ENCODE assay signal across 20 cellular contexts in genomic region chr19:2460245-2460644, GRCh38. TPM values are rescaled to one million over a fixed set of nuclear protein-coding genes. Genes with fewer than 3 reads are reported as not detected.
DNase-seq lines count a peak whose midpoint lies in the region; ATAC-seq, FAIRE-seq and TF ChIP-seq lines count a peak whose summit lies in the region.
"Had no signal": no experiment of that assay in that cellular context is flagged by ENCODE, and none has a peak within 500 bp of the region (broad histone marks: within the 10 kb centered on the region; RNA-seq: fewer than 3 reads in every experiment).

No MANE protein-coding gene starts in this region.

- peak overlapping the region in 8 of 11 experiments; percentile 9 to 91 (median 35); a peak in 10 of 22 replicates for H3K4me2 ChIP-seq in BLaER1 treated with 17β-estradiol and CSF1 and Interleukin-3, amounts not matched to agents 10 nM and 100 nM
- H3K4me2 ChIP-seq in H1 (ENCODE audit: insufficient read depth in 1 of 2, low read depth in 2 of 2, low read length in 2 of 2) (no peak overlapping the region), neural progenitor cell (no peak overlapping the region)

- no peak overlapping the region for H3K4me3 ChIP-seq in BLaER1 treated with 17β-estradiol and CSF1 and Interleukin-3, amounts not matched to agents 10 nM and 100 nM
- H3K4me3 ChIP-seq in H1 (ENCODE audit: extremely low read depth in 1 of 4, insufficient read depth in 2 of 4, low read depth in 3 of 4, low read length in 4 of 4) (no peak overlapping the region), neural progenitor cell (no peak overlapping the region)
- H3K4me3 ChIP-seq: MG63, Peyer's patch had no signal

- no peak overlapping the region for H2BK120ac ChIP-seq in H1 (replicated peaks; ENCODE audit: low read depth, low read length)

- TF ChIP-seq RAD21 in H1 (IDR thresholded peaks at IDR 0.05 in 1 of 2, conservative IDR thresholded peaks at IDR 0.05 in 1 of 2; ENCODE audit: low read depth in 2 of 2, low read length in 2 of 2), result no peak

- WGBS in H1 (ENCODE audit: extremely low coverage in 1 of 2, insufficient coverage in 1 of 2, insufficient read length in 1 of 2, insufficient replicate concordance in 2 of 2, low coverage in 1 of 2, low lambda C conversion rate in 2 of 2, missing lambda C conversion rate in 1 of 2), 2 experiments, result 82% methylated on average over 1 of the region's 1 CpG; no CpG with 5 or more reads in 1 of the 2 experiments

- H3K4me3 Mint-ChIP-seq in T-helper 1 cell treated with Interleukin-12 subunit alpha and Interleukin-12 subunit beta and Interleukin-4 antibody, amounts not matched to agents 30 μg/mL and 1 μg/mL, for 36 hours, result peak overlapping the region; percentile 31
- H3K4me3 Mint-ChIP-seq in T-helper 17 cell (peak overlapping the region; percentile 12), neural progenitor cell (no peak overlapping the region)

- H2BK15ac ChIP-seq in H1 (ENCODE audit: low read length), result no peak overlapping the region

- no peaks in the 10 kb centered on the region for H3K9me3 ChIP-seq in BLaER1 treated with 17β-estradiol and CSF1 and Interleukin-3, amounts not matched to agents 10 nM and 100 nM (replicated peaks in 1 of 11)
- H3K9me3 ChIP-seq in T-helper 17 cell (ENCODE audit: control insufficient read depth, low read length, poor library complexity, severe bottlenecking) (no peaks in the 10 kb centered on the region), H1 (ENCODE audit: insufficient read depth in 2 of 2, low read depth in 1 of 2, low read length in 1 of 2) (no peaks in the 10 kb centered on the region), neural progenitor cell (ENCODE audit: low read depth) (no peaks in the 10 kb centered on the region)
- H3K9me3 ChIP-seq: BE2C, MG63, Peyer's patch had no signal

- H3K9me3 Mint-ChIP-seq in T-helper 1 cell treated with Interleukin-12 subunit alpha and Interleukin-12 subunit beta and Interleukin-4 antibody, amounts not matched to agents 30 μg/mL and 1 μg/mL, for 36 hours, result no peaks in the 10 kb centered on the region
- no peaks in the 10 kb centered on the region for H3K9me3 Mint-ChIP-seq in neural progenitor cell

- peak overlapping the region in 3 of 11 experiments; percentile 4 to 22 (median 7); a peak in 3 of 22 replicates for H3K27ac ChIP-seq in BLaER1 treated with 17β-estradiol and CSF1 and Interleukin-3, amounts not matched to agents 10 nM and 100 nM
- no peak overlapping the region for H3K27ac ChIP-seq in H1 (ENCODE audit: low read depth, low read length)
- no peak overlapping the region for H3K27ac ChIP-seq in neural progenitor cell
- H3K27ac ChIP-seq: Peyer's patch had no signal

- H3K9ac ChIP-seq in BLaER1 treated with 17β-estradiol and CSF1 and Interleukin-3, amounts not matched to agents 10 nM and 100 nM, result no peak overlapping the region
- H3K9ac ChIP-seq in H1 (replicated peaks in 1 of 4; ENCODE audit: extremely low read depth in 1 of 4, low read depth in 3 of 4, low read length in 3 of 4) (no peak overlapping the region), neural progenitor cell (no peak overlapping the region)

- peaks cover 5% of the 10 kb centered on the region for H3K36me3 Mint-ChIP-seq in T-helper 1 cell treated with Interleukin-12 subunit alpha and Interleukin-12 subunit beta and Interleukin-4 antibody, amounts not matched to agents 30 μg/mL and 1 μg/mL, for 36 hours (ENCODE audit: low read depth)
- H3K36me3 Mint-ChIP-seq in T-helper 17 cell (ENCODE audit: low read depth), result no peaks in the 10 kb centered on the region
- no peaks in the 10 kb centered on the region for H3K36me3 Mint-ChIP-seq in neural progenitor cell

- no peak overlapping the region for H3K23ac ChIP-seq in H1 (ENCODE audit: insufficient read length)

- peaks cover 23 to 64% (median 46%) of the 10 kb centered on the region in 10 experiments for H3K4me1 ChIP-seq in BLaER1 treated with 17β-estradiol and CSF1 and Interleukin-3, amounts not matched to agents 10 nM and 100 nM
- H3K4me1 ChIP-seq in H1 (replicated peaks in 1 of 4; ENCODE audit: control insufficient read depth in 3 of 4, insufficient read depth in 4 of 4, low read length in 3 of 4) (peaks cover 0 to 8% (median 2%) of the 10 kb centered on the region in 4 experiments; a peak in 4 of 7 replicates), neural progenitor cell (peaks cover 4% of the 10 kb centered on the region)
- H3K4me1 ChIP-seq: BE2C had no signal

- H3K56ac ChIP-seq in H1 (replicated peaks; ENCODE audit: insufficient read length, low read depth, low read length), result no peak overlapping the region

- peaks cover 2% of the 10 kb centered on the region; the same call in 1 of the 2 replicates for H3K23me2 ChIP-seq in H1 (ENCODE audit: low read depth, low read length)

- no peak overlapping the region for H2AK5ac ChIP-seq in H1 (ENCODE audit: low read depth, low read length)

- no peak for ATAC-seq in T-helper 17 cell
- no peak for ATAC-seq in HG03442 (IDR thresholded peaks at IDR 0.05; ENCODE audit: unreplicated experiment)

- H3K79me2 ChIP-seq in H1 (ENCODE audit: control insufficient read depth in 1 of 2, insufficient read depth in 2 of 2, low read length in 2 of 2), result peaks cover 4 to 14% of the 10 kb centered on the region in 2 experiments; a peak in 3 of 4 replicates
- peaks cover 14% of the 10 kb centered on the region for H3K79me2 ChIP-seq in neural progenitor cell (ENCODE audit: low read depth)

- CTCF ChIA-PET in H1 (lab: Charles Lee; ENCODE audit: partially characterized antibody), result interaction anchor here (0.6 kb wide), 1 partner anchor 1151 kb away, joined by 3 read pairs; no protein-coding TSS in a partner anchor

- no peak for TF ChIP-seq POLR2A in H1 (IDR thresholded peaks at IDR 0.05; ENCODE audit: control extremely low read depth in 1 of 2, low read depth in 2 of 2, low read length in 2 of 2)

- 0 out of 2 replicates have a peak overlapping the region, but pooled peaks have one; percentile 51 for H4K8ac ChIP-seq in H1 (ENCODE audit: extremely low read depth, insufficient read depth, low read length)

- H3K4me1 Mint-ChIP-seq in T-helper 1 cell treated with Interleukin-12 subunit alpha and Interleukin-12 subunit beta and Interleukin-4 antibody, amounts not matched to agents 30 μg/mL and 1 μg/mL, for 36 hours (ENCODE audit: low read depth), result peaks cover 16% of the 10 kb centered on the region
- peaks cover 16% of the 10 kb centered on the region for H3K4me1 Mint-ChIP-seq in T-helper 17 cell
- peaks cover 18% of the 10 kb centered on the region for H3K4me1 Mint-ChIP-seq in neural progenitor cell

- H2AFZ ChIP-seq in H1 (ENCODE audit: low read length) (no peak overlapping the region), neural progenitor cell (replicated peaks) (no peak overlapping the region)

- FAIRE-seq in H1 (lab: Jason Lieb, UNC), result no peak
- FAIRE-seq: GM12892, H54 had no signal

- no peak for TF ChIP-seq EP300 in H1 (IDR thresholded peaks at IDR 0.05; ENCODE audit: borderline replicate concordance in 1 of 2, low read depth in 2 of 2, low read length in 2 of 2)

- no peak overlapping the region for H3K4ac ChIP-seq in H1 (replicated peaks; ENCODE audit: insufficient read length, low read depth, low read length)

- H4K5ac ChIP-seq in H1 (ENCODE audit: insufficient read length, low read depth, low read length), result no peak overlapping the region

- H3K18ac ChIP-seq in H1 (ENCODE audit: extremely low read depth, low read length), result no peak overlapping the region

- no peaks in the 10 kb centered on the region for H3K27me3 ChIP-seq in BLaER1 treated with 17β-estradiol and CSF1 and Interleukin-3, amounts not matched to agents 10 nM and 100 nM
- H3K27me3 ChIP-seq in H1 (replicated peaks in 1 of 4; ENCODE audit: control insufficient read depth in 3 of 4, extremely low read depth in 1 of 4, insufficient read depth in 3 of 4, low read length in 3 of 4) (no peaks in the 10 kb centered on the region), neural progenitor cell (no peaks in the 10 kb centered on the region)
- H3K27me3 ChIP-seq: BE2C, MG63, Peyer's patch had no signal

- no peak overlapping the region for H4K91ac ChIP-seq in H1 (replicated peaks; ENCODE audit: insufficient read length, low read length)

- no peaks in the 10 kb centered on the region for H3K27me3 Mint-ChIP-seq in T-helper 1 cell treated with Interleukin-12 subunit alpha and Interleukin-12 subunit beta and Interleukin-4 antibody, amounts not matched to agents 30 μg/mL and 1 μg/mL, for 36 hours (ENCODE audit: low read depth)
- H3K27me3 Mint-ChIP-seq in T-helper 17 cell (no peaks in the 10 kb centered on the region), neural progenitor cell (ENCODE audit: insufficient read depth, low read depth) (peaks cover 4% of the 10 kb centered on the region)

- no peak overlapping the region for H2BK12ac ChIP-seq in H1 (ENCODE audit: low read depth, low read length)

- no peak overlapping the region for H3K14ac ChIP-seq in H1 (ENCODE audit: insufficient read length)

- POLR2A ChIA-PET in H1 (lab: Charles Lee; ENCODE audit: partially characterized antibody), result interaction anchor here (3.6 to 6.7 kb wide), 2 partner anchors 18 to 33 kb away, joined by 19 to 98 read pairs; partner anchors contain the start of genes GADD45B and TIMM13

- no peak overlapping the region for H2BK20ac ChIP-seq in H1 (ENCODE audit: low read length)

- H4K20me1 ChIP-seq in BLaER1 treated with 17β-estradiol and CSF1 and Interleukin-3, amounts not matched to agents 10 nM and 100 nM, result peaks cover under 1 to 12% (median 10%) of the 10 kb centered on the region in 11 experiments; a peak in 18 of 22 replicates
- H4K20me1 ChIP-seq in H1 (replicated peaks in 1 of 2; ENCODE audit: control insufficient read depth in 1 of 2, insufficient read depth in 2 of 2, low read length in 2 of 2) (peaks cover 3 to 4% of the 10 kb centered on the region in 2 experiments), neural progenitor cell (ENCODE audit: low read depth) (peaks cover 11% of the 10 kb centered on the region)

- peaks cover 4% of the 10 kb centered on the region; the same call in 1 of the 2 replicates for H3K79me1 ChIP-seq in H1 (ENCODE audit: low read depth, low read length)

- no peak for DNase-seq in T-helper 1 cell
- DNase-seq in T-helper 17 cell, result no peak
- no peak for DNase-seq in H1 (ENCODE audit: low read depth in 1 of 2, low spot score in 2 of 2)
- no peak for DNase-seq in activated CD8-positive, alpha-beta memory T cell treated with anti-CD3 and anti-CD28 coated beads, Interleukin-2, amount 50 U/mL, for 48 hours
- DNase-seq in neural progenitor cell (ENCODE audit: low spot score), result no peak
- DNase-seq: BE2C, COR-L47, DMS153, Karpas-422, MG63, NCI-H1092, NCI-H2081 treated with DMSO at 0.1 percent for 48 hours, NCI-H510A treated with DMSO at 0.1 percent for 48 hours, Peyer's patch, Right ventricle myocardium superior had no signal

- no peak overlapping the region for H2BK5ac ChIP-seq in H1 (ENCODE audit: low read depth, low read length)

- H3K36me3 ChIP-seq in BLaER1 treated with 17β-estradiol and CSF1 and Interleukin-3, amounts not matched to agents 10 nM and 100 nM, result no peaks in the 10 kb centered on the region; a peak in 1 of 22 replicates
- H3K36me3 ChIP-seq in H1 (ENCODE audit: control insufficient read depth in 2 of 4, insufficient read depth in 4 of 4, low read length in 3 of 4) (no peaks in the 10 kb centered on the region), neural progenitor cell (no peaks in the 10 kb centered on the region)
- H3K36me3 ChIP-seq: Peyer's patch had no signal

- peak overlapping the region; percentile 15 for H3K27ac Mint-ChIP-seq in T-helper 1 cell treated with Interleukin-12 subunit alpha and Interleukin-12 subunit beta and Interleukin-4 antibody, amounts not matched to agents 30 μg/mL and 1 μg/mL, for 36 hours
- H3K27ac Mint-ChIP-seq in T-helper 17 cell (no peak overlapping the region), neural progenitor cell (no peak overlapping the region)

- TF ChIP-seq CTCF in H1 (IDR thresholded peaks at IDR 0.05; ENCODE audit: control extremely low read depth in 1 of 3, insufficient read depth in 1 of 3, low read depth in 1 of 3, low read length in 3 of 3) (no peak), neural progenitor cell (IDR thresholded peaks at IDR 0.05) (no peak)

- H3F3A ChIP-seq in neural progenitor cell (ENCODE audit: low read depth), result peaks cover 19% of the 10 kb centered on the region

RNA-seq across cellular contexts. Expression of gene LMNB2, which starts 3.5 kb away (rescaled TPM):
- total RNA-seq in T-helper 17 cell (10 to 100 TPM; 13.1 to 16.0 TPM), neural progenitor cell (ENCODE audit: low replicate concordance) (78.0 and 246 TPM in 2 replicates)
- 177 and 179 TPM in 2 replicates for total RNA-seq in H1 (2021; fragmentation: NEBNext Ultra II Directional; extraction: Animal tissue kit (Norgen Biotek cat#: 25700))
- polyA plus RNA-seq in H1 (2011; rRNA removed), result 287 and 360 TPM in 2 replicates
- 196 TPM for polyA plus RNA-seq in H1 (2011; cell fraction: cytosol; rRNA removed)
- polyA plus RNA-seq in H1 (2011; cell fraction: nucleus; rRNA removed), result 187 TPM
- 154 to 165 TPM (median 162 TPM) in 4 replicates for polyA plus RNA-seq in H1 (2012, experiment 1 of 2)
- 174 TPM for polyA plus RNA-seq in H1 (2012, experiment 2 of 2)
- polyA plus RNA-seq in H1 (2013, experiment 1 of 2), result 97.9 TPM
- polyA plus RNA-seq in H1 (2013, experiment 2 of 2), result 98.3 TPM
- 105 and 122 TPM in 2 replicates for polyA minus RNA-seq in H1 (2011; rRNA and poly(A)+ RNA removed)
- 69.9 TPM for polyA minus RNA-seq in H1 (2011; cell fraction: cytosol; rRNA and poly(A)+ RNA removed)
- 36.0 TPM for polyA minus RNA-seq in H1 (2011; cell fraction: nucleus; rRNA and poly(A)+ RNA removed)

RNA-seq across cellular contexts. Expression of gene GADD45B, which starts 15.7 kb away (rescaled TPM):
- total RNA-seq in T-helper 17 cell, result 100 to 1,000 TPM; 120 to 135 TPM
- total RNA-seq in H1 (2021; fragmentation: NEBNext Ultra II Directional; extraction: Animal tissue kit (Norgen Biotek cat#: 25700)), result 11.0 and 11.4 TPM in 2 replicates
- 7.4 and 12.1 TPM in 2 replicates for polyA plus RNA-seq in H1 (2011; rRNA removed)
- polyA plus RNA-seq in H1 (2011; cell fraction: cytosol; rRNA removed), result 12.6 TPM
- 18.4 TPM for polyA plus RNA-seq in H1 (2011; cell fraction: nucleus; rRNA removed)
- polyA plus RNA-seq in H1 (2012, experiment 1 of 2), result 4.8 to 6.5 TPM (median 5.8 TPM) in 4 replicates
- polyA plus RNA-seq in H1 (2012, experiment 2 of 2), result 5.3 TPM
- 7.8 TPM for polyA plus RNA-seq in H1 (2013, experiment 1 of 2)
- 8.5 TPM for polyA plus RNA-seq in H1 (2013, experiment 2 of 2)
- 7.5 and 8.3 TPM in 2 replicates for polyA minus RNA-seq in H1 (2011; rRNA and poly(A)+ RNA removed)
- 13.9 TPM for polyA minus RNA-seq in H1 (2011; cell fraction: cytosol; rRNA and poly(A)+ RNA removed)
- polyA minus RNA-seq in H1 (2011; cell fraction: nucleus; rRNA and poly(A)+ RNA removed), result 47.7 TPM
- 3.9 and 6.2 TPM in 2 replicates for total RNA-seq in neural progenitor cell (ENCODE audit: low replicate concordance)

RNA-seq across cellular contexts. Expression of gene TIMM13, which starts 32.9 kb away (rescaled TPM):
- total RNA-seq in T-helper 17 cell (10 to 100 TPM; 22.3 to 27.8 TPM), neural progenitor cell (ENCODE audit: low replicate concordance) (22.3 and 37.9 TPM in 2 replicates)
- total RNA-seq in H1 (2021; fragmentation: NEBNext Ultra II Directional; extraction: Animal tissue kit (Norgen Biotek cat#: 25700)), result 275 and 277 TPM in 2 replicates
- 270 and 410 TPM in 2 replicates for polyA plus RNA-seq in H1 (2011; rRNA removed)
- 254 TPM for polyA plus RNA-seq in H1 (2011; cell fraction: cytosol; rRNA removed)
- 186 TPM for polyA plus RNA-seq in H1 (2011; cell fraction: nucleus; rRNA removed)
- 148 to 224 TPM (median 214 TPM) in 4 replicates for polyA plus RNA-seq in H1 (2012, experiment 1 of 2)
- polyA plus RNA-seq in H1 (2012, experiment 2 of 2), result 148 TPM
- 160 TPM for polyA plus RNA-seq in H1 (2013, experiment 1 of 2)
- polyA plus RNA-seq in H1 (2013, experiment 2 of 2), result 179 TPM
- polyA minus RNA-seq in H1 (2011; rRNA and poly(A)+ RNA removed), result 17.5 and 28.6 TPM in 2 replicates
- polyA minus RNA-seq in H1 (2011; cell fraction: cytosol; rRNA and poly(A)+ RNA removed), result 87.3 TPM
- polyA minus RNA-seq in H1 (2011; cell fraction: nucleus; rRNA and poly(A)+ RNA removed), result 60.6 TPM

Comparison
In these comparisons a context has a peak if more than half of its experiments do, and no peak if none do; other contexts are left out.
1. H3K4me2 ChIP-seq: peak in BLaER1 treated with 17β-estradiol and CSF1 and Interleukin-3, amounts not matched to agents 10 nM and 100 nM (8 of 11); none in H1 (0 of 2) and neural progenitor cell (single experiment).